In genomic region chr16:86019446-86020047, GRCh38 we compare ENCODE assay signal across 1 cellular context.
TF ChIP-seq lines count a peak whose summit lies in the region.

No MANE protein-coding gene starts in this region.

TF ChIP-seq in endothelial cell of umbilical vein, 7 proteins besides CTCF, POLR2A, EP300 and RAD21:
- TF ChIP-seq JUN (IDR thresholded peaks at IDR 0.05; ENCODE audit: borderline replicate concordance, insufficient read depth, insufficient read length, low read depth) (no peak), MYC (IDR thresholded peaks at IDR 0.05; ENCODE audit: low read depth, low read length) (no peak), EZH2 (IDR thresholded peaks at IDR 0.05; ENCODE audit: borderline replicate concordance, low read depth, low read length, severe bottlenecking) (no peak), MAX (IDR thresholded peaks at IDR 0.05; ENCODE audit: insufficient read depth, insufficient read length) (no peak), POLR2AphosphoS5 (IDR thresholded peaks at IDR 0.05; ENCODE audit: insufficient read depth, low read depth, low read length) (no peak), GATA2 (IDR thresholded peaks at IDR 0.05; ENCODE audit: insufficient read depth, insufficient read length, low read depth, low read length) (no peak), FOS (IDR thresholded peaks at IDR 0.05; ENCODE audit: borderline replicate concordance, insufficient read depth, low read length) (no peak)
TF ChIP-seq in endothelial cell of umbilical vein: peak in this region for 0.
